9 cellular contexts compared by ENCODE assay signal in genomic region chr5:177456591-177456964, GRCh38. TPM values are rescaled to one million over a fixed set of nuclear protein-coding genes. Genes with fewer than 3 reads are reported as not detected.
DNase-seq lines count a peak whose midpoint lies in the region; ATAC-seq and TF ChIP-seq lines count a peak whose summit lies in the region.
"Had no signal": no experiment of that assay in that cellular context is flagged by ENCODE, and none has a peak within 500 bp of the region (broad histone marks: within the 10 kb centered on the region; RNA-seq: fewer than 3 reads in every experiment).

No MANE protein-coding gene starts in this region.

- H3K27me3 Mint-ChIP-seq in CD4-positive, alpha-beta memory T cell: peaks cover 0 to 2% of the 10 kb centered on the region in 2 donors
- H3K27me3 Mint-ChIP-seq in chondrocyte (ENCODE audit: low read depth): no peaks in the 10 kb centered on the region

- H3K4me3 Mint-ChIP-seq in CD4-positive, alpha-beta memory T cell: peak overlapping the region in 6 of 8 donors; percentile 81 to 96 (median 88)
- H3K4me3 Mint-ChIP-seq in chondrocyte (ENCODE audit: unreplicated experiment): peak overlapping the region; percentile 38

- intact Hi-C loops in CD4-positive, alpha-beta memory T cell (cut with micrococcal nuclease): loop anchor here (1.0 to 5.0 kb wide), 3 partner anchors 66 to 324 kb away; partner anchors contain the start of gene NSD1

- H3K79me2 ChIP-seq in KMS-11 (ENCODE audit: insufficient read depth, low read depth): no peaks in the 10 kb centered on the region

- H3K4me1 Mint-ChIP-seq in CD4-positive, alpha-beta memory T cell: peaks cover 11 to 36% (median 22%) of the 10 kb centered on the region in 4 donors
- H3K4me1 Mint-ChIP-seq in chondrocyte (ENCODE audit: low read depth): peaks cover 17% of the 10 kb centered on the region

- no peak overlapping the region for H3K9ac ChIP-seq in KMS-11

- peak overlapping the region in 1 of 2 donors; percentile 77 for H3K4me3 ChIP-seq in CD4-positive, alpha-beta memory T cell (ENCODE audit: low read length in 2 of 2)
- H3K4me3 ChIP-seq in KMS-11 (IDR thresholded peaks at IDR 0.05; ENCODE audit: insufficient read depth, low read depth, low read length) (no peak overlapping the region), neutrophil (ENCODE audit: low read depth in 1 of 2, low read length in 1 of 2) (peak overlapping the region; percentile 81 to 82), foreskin fibroblast (ENCODE audit: low read depth in 1 of 2, low read length in 2 of 2) (no peak overlapping the region)

- CTCF ChIA-PET in CD4-positive, alpha-beta memory T cell (lab: Charles Lee; ENCODE audit: partially characterized antibody): interaction anchor here (0.7 to 26.1 kb wide), 16 partner anchors 10 to 610 kb away, joined by 3 to 821 read pairs (median 3); partner anchors contain the start of genes F12, MXD3, PDLIM7 and PFN3
- CTCF ChIA-PET in HEK293T (lab: Yijun Ruan, JAX): interaction anchor here (0.6 to 1.6 kb wide), 9 partner anchors 16 to 86 kb away, joined by 3 to 15 read pairs (median 6); partner anchors contain the start of gene F12

- H3K9me3 ChIP-seq in CD4-positive, alpha-beta memory T cell (ENCODE audit: control insufficient read depth in 1 of 2, low read length in 2 of 2): no peaks in the 10 kb centered on the region
- no peaks in the 10 kb centered on the region for H3K9me3 ChIP-seq in neutrophil

- no peaks in the 10 kb centered on the region for H3K36me3 ChIP-seq in CD4-positive, alpha-beta memory T cell (ENCODE audit: insufficient read depth, low read length)
- no peaks in the 10 kb centered on the region for H3K36me3 ChIP-seq in KMS-11 (ENCODE audit: insufficient read depth)
- peaks cover 37% of the 10 kb centered on the region for H3K36me3 ChIP-seq in neutrophil

- no peak overlapping the region for H3K27ac ChIP-seq in CD4-positive, alpha-beta memory T cell (ENCODE audit: low read depth, low read length)
- H3K27ac ChIP-seq in KMS-11: no peak overlapping the region
- peak overlapping the region; percentile 97 for H3K27ac ChIP-seq in neutrophil

- H4K20me1 ChIP-seq in KMS-11 (ENCODE audit: insufficient read depth): no peaks in the 10 kb centered on the region

- no peaks in the 10 kb centered on the region for H3K27me3 ChIP-seq in CD4-positive, alpha-beta memory T cell (ENCODE audit: insufficient read depth, low read length)
- H3K27me3 ChIP-seq in KMS-11 (ENCODE audit: insufficient read depth, low read depth) (no peaks in the 10 kb centered on the region), neutrophil (no peaks in the 10 kb centered on the region)

- H3K27ac Mint-ChIP-seq in CD4-positive, alpha-beta memory T cell: peak overlapping the region in 6 of 7 donors; percentile 50 to 97 (median 94)
- H3K27ac Mint-ChIP-seq in chondrocyte (ENCODE audit: unreplicated experiment): peak overlapping the region; percentile 92

- H3K4me2 ChIP-seq in KMS-11: no peak overlapping the region

- POLR2A ChIA-PET in CD4-positive, alpha-beta memory T cell (lab: Charles Lee; ENCODE audit: partially characterized antibody): interaction anchor here (0.6 to 18.7 kb wide), 8 partner anchors 11 to 143 kb away, joined by 3 to 555 read pairs (median 16); partner anchors contain the start of genes PDLIM7, PFN3 and PRR7
- POLR2A ChIA-PET in HEK293T (lab: Yijun Ruan, JAX): interaction anchor here (1.5 to 1.6 kb wide), 2 partner anchors 11 to 53 kb away, joined by 4 to 5 read pairs; no protein-coding TSS in a partner anchor

- peaks cover 0 to 2% (median 0%) of the 10 kb centered on the region in 8 donors for H3K9me3 Mint-ChIP-seq in CD4-positive, alpha-beta memory T cell
- no peaks in the 10 kb centered on the region for H3K9me3 Mint-ChIP-seq in chondrocyte (ENCODE audit: low read depth)
- H3K9me3 Mint-ChIP-seq: activated naive CD4-positive, alpha-beta T cell treated with anti-CD3 and anti-CD28 coated beads, Interleukin-2, amount 50 U/mL, for 72 hours had no signal

- ATAC-seq in GM18861 (IDR thresholded peaks at IDR 0.05; ENCODE audit: unreplicated experiment): no peak

- DNase-seq in CD4-positive, alpha-beta memory T cell: no peak
- no peak for DNase-seq in chondrocyte (ENCODE audit: low spot score)
- DNase-seq in NCI-H1092 (lab: John Stamatoyannopoulos, UW): no peak
- no peak for DNase-seq in HEK293T (ENCODE audit: extremely low spot score)
- DNase-seq in foreskin fibroblast: no peak

- TF ChIP-seq CTCF in KMS-11 (conservative IDR thresholded peaks at IDR 0.05; ENCODE audit: low read depth, low read length) (0 out of 2 replicates have a peak, but pooled peaks have one; percentile 23), chondrocyte (IDR thresholded peaks at IDR 0.05) (peak; percentile 72), neutrophil (IDR thresholded peaks at IDR 0.05) (no peak), foreskin fibroblast (IDR thresholded peaks at IDR 0.05; ENCODE audit: low read depth, low read length) (no peak)

- H3K4me1 ChIP-seq in CD4-positive, alpha-beta memory T cell (ENCODE audit: insufficient read depth, low read length): peaks cover 16% of the 10 kb centered on the region
- H3K4me1 ChIP-seq in KMS-11 (ENCODE audit: low read depth, poor library complexity, severe bottlenecking) (peaks cover 7% of the 10 kb centered on the region), neutrophil (ENCODE audit: control insufficient read depth in 1 of 2, insufficient read depth in 1 of 2, low read depth in 1 of 2, low read length in 1 of 2) (peaks cover 55 to 67% of the 10 kb centered on the region in 2 experiments)

- H3K36me3 Mint-ChIP-seq in CD4-positive, alpha-beta memory T cell: peaks cover 0 to 7% of the 10 kb centered on the region in 2 donors
- peaks cover 9% of the 10 kb centered on the region for H3K36me3 Mint-ChIP-seq in chondrocyte (ENCODE audit: low read depth)
- H3K36me3 Mint-ChIP-seq: activated naive CD4-positive, alpha-beta T cell treated with anti-CD3 and anti-CD28 coated beads, Interleukin-2, amount 50 U/mL, for 72 hours had no signal

- H2AFZ ChIP-seq in KMS-11 (ENCODE audit: low read depth): no peak overlapping the region

TF ChIP-seq in HEK293T, 16 proteins besides CTCF, POLR2A, EP300 and RAD21:
- no peak for TF ChIP-seq FOXK2 (IDR thresholded peaks at IDR 0.05)
- TF ChIP-seq L3MBTL2 (conservative IDR thresholded peaks at IDR 0.05): no peak
- no peak for TF ChIP-seq SP1 (IDR thresholded peaks at IDR 0.05)
- no peak for TF ChIP-seq ELF4 (IDR thresholded peaks at IDR 0.05)
- no peak for TF ChIP-seq TARDBP (IDR thresholded peaks at IDR 0.05)
- no peak for TF ChIP-seq FOXM1 (IDR thresholded peaks at IDR 0.05; ENCODE audit: borderline replicate concordance)
- TF ChIP-seq FOXA1 (IDR thresholded peaks at IDR 0.05): no peak
- TF ChIP-seq CTBP1 (IDR thresholded peaks at IDR 0.05; ENCODE audit: borderline replicate concordance): no peak
- TF ChIP-seq SUZ12 (IDR thresholded peaks at IDR 0.05): no peak

RNA-seq across cellular contexts. Expression of gene PRR7, which starts 10.0 kb away (rescaled TPM):
- 1 to 10 TPM; 5.2 to 7.2 TPM for total RNA-seq in CD4-positive, alpha-beta memory T cell
- 10 to 100 TPM; 14.3 to 17.8 TPM for polyA plus RNA-seq in CD4-positive, alpha-beta memory T cell
- total RNA-seq in chondrocyte: 4.8 to 5.5 TPM (median 5.3 TPM) in 3 replicates

RNA-seq across cellular contexts. Expression of gene DBN1, which starts 16.9 kb away (rescaled TPM):
- 1 to 10 TPM in 1 of 2 experiments, under 1 TPM in 1; 0.99 to 1.2 TPM for total RNA-seq in CD4-positive, alpha-beta memory T cell
- under 1 TPM in 1 of 2 donors, not detected in 1; 0.49 TPM for polyA plus RNA-seq in CD4-positive, alpha-beta memory T cell
- total RNA-seq in chondrocyte: 207 to 277 TPM (median 274 TPM) in 3 replicates

RNA-seq across cellular contexts. Expression of gene GRK6, which starts 30.1 kb away (rescaled TPM):
- total RNA-seq in CD4-positive, alpha-beta memory T cell: 100 to 1,000 TPM; 189 to 191 TPM
- polyA plus RNA-seq in CD4-positive, alpha-beta memory T cell: 100 to 1,000 TPM in 1 of 2 donors, 10 to 100 TPM in 1; 72.4 to 203 TPM
- total RNA-seq in chondrocyte: 19.9 to 26.3 TPM (median 23.8 TPM) in 3 replicates

RNA-seq across cellular contexts. Expression of gene PDLIM7, which starts 40.8 kb away (rescaled TPM):
- 1 to 10 TPM; 5.8 to 7.3 TPM for total RNA-seq in CD4-positive, alpha-beta memory T cell
- polyA plus RNA-seq in CD4-positive, alpha-beta memory T cell: 1 to 10 TPM; 3.3 to 3.5 TPM
- 563 to 633 TPM (median 613 TPM) in 3 replicates for total RNA-seq in chondrocyte

RNA-seq across cellular contexts. Expression of gene F12, which starts 47.2 kb away (rescaled TPM):
- total RNA-seq in CD4-positive, alpha-beta memory T cell: not detected
- 1 to 10 TPM; 2.0 to 2.4 TPM for polyA plus RNA-seq in CD4-positive, alpha-beta memory T cell
- total RNA-seq in chondrocyte: 0.99 to 2.1 TPM (median 1.8 TPM) in 3 replicates

Comparison
In these comparisons a context has a peak if more than half of its experiments do, and no peak if none do; other contexts are left out.
1. H3K4me3 ChIP-seq: peak in neutrophil (2 of 2); none in KMS-11 (single experiment) and foreskin fibroblast (0 of 2).
2. CTCF ChIP-seq: peak in KMS-11 (single experiment) and chondrocyte (single experiment); none in neutrophil (single experiment) and foreskin fibroblast (single experiment).
3. RNA of gene DBN1, which starts 16.9 kb away (total RNA-seq): 207 to 277 TPM in chondrocyte; 0.99 to 1.2 TPM in CD4-positive, alpha-beta memory T cell; every median in the first group is over 10 times any median in the second.